1 cellular context compared by ENCODE assay signal in the genomic region with DNA sequence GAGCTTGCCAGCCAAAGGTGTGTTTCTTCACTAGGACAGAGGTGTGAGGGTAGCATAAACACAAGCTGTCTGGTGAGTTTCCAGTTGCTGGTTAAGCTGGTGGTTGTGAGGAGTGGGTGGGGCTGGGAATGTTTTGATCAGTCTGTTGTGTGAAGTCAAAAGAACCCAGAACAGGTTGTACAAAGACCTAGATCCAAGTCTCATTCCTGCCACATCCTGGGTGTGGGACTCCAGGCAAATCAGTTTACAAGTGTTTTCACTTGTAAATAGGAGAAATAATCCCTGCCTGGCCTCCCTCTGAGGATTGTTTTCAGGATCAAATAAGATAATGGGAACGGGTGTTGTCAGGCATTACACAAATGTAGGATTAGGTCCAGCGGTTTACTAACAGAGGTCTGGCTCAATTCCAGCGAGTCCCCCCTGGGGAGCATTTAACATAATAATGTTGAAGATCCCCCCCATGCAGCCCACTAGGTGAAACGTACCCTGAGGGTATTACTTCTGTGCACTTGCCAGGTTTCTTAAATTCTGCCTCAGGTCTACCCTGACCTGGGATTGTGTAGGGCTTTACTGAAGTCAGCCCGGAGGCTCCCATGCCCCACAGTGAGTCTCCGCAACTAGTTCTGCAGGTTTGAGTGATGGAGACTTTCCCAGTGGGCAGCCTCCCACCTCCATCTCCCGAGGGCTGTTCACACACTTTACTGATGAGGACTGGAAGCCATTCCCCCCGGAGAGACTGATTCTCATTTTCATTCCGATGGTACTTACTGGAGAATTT.
TF ChIP-seq lines count a peak whose summit lies in the region.

No MANE protein-coding gene starts in this region.

TF ChIP-seq in H1, 55 proteins besides CTCF, POLR2A, EP300 and RAD21:
- no peak for TF ChIP-seq MAFK (IDR thresholded peaks at IDR 0.05; ENCODE audit: low read depth, low read length)
- no peak for TF ChIP-seq CHD2 (IDR thresholded peaks at IDR 0.05; ENCODE audit: low read length)
- TF ChIP-seq RBBP5 (IDR thresholded peaks at IDR 0.05; ENCODE audit: borderline replicate concordance, low read depth, low read length) = no peak
- no peak for TF ChIP-seq CBX5 (IDR thresholded peaks at IDR 0.05; ENCODE audit: low read depth, low read length)
- no peak for TF ChIP-seq HDAC6 (IDR thresholded peaks at IDR 0.05; ENCODE audit: low read depth, low read length)
- peak; percentile 74 to 92; a peak in 2 of 4 replicates for TF ChIP-seq HDAC2 (IDR thresholded peaks at IDR 0.05; ENCODE audit: borderline replicate concordance in 1 of 2, low read depth in 2 of 2, low read length in 2 of 2)
- no peak for TF ChIP-seq CBX8 (IDR thresholded peaks at IDR 0.05; ENCODE audit: borderline replicate concordance, low read depth, low read length)
- no peak; the same call in 1 of the 2 replicates for TF ChIP-seq POLR2AphosphoS5 (IDR thresholded peaks at IDR 0.05; ENCODE audit: low read depth, low read length)
- TF ChIP-seq BRCA1 (IDR thresholded peaks at IDR 0.05; ENCODE audit: low read depth, low read length) = no peak
- TF ChIP-seq POU5F1 (IDR thresholded peaks at IDR 0.05; ENCODE audit: low read depth, low read length) = peak; percentile 37; the same call in 1 of the 2 replicates
- TF ChIP-seq CREB1 (IDR thresholded peaks at IDR 0.05) = peak; percentile 28; the same call in 1 of the 2 replicates
- 0 out of 2 replicates have a peak, but pooled peaks have one; percentile 44 for TF ChIP-seq TAF1 (IDR thresholded peaks at IDR 0.05; ENCODE audit: low read depth, low read length)
- TF ChIP-seq YY1 (IDR thresholded peaks at IDR 0.05; ENCODE audit: low read depth, low read length) = peak; percentile 64; the same call in 1 of the 2 replicates
- no peak for TF ChIP-seq CEBPB (IDR thresholded peaks at IDR 0.05; ENCODE audit: low read depth, low read length)
- TF ChIP-seq SIRT6 (IDR thresholded peaks at IDR 0.05; ENCODE audit: low read length) = no peak
- TF ChIP-seq GTF2F1 (IDR thresholded peaks at IDR 0.05; ENCODE audit: borderline replicate concordance, low read depth, low read length) = no peak
- peak; percentile 61 for TF ChIP-seq SP4 (IDR thresholded peaks at IDR 0.05; ENCODE audit: low read length)
- peak in 1 of 2 experiments; percentile 58; a peak in 1 of 4 replicates for TF ChIP-seq SIN3A (conservative IDR thresholded peaks at IDR 0.05 in 1 of 2, IDR thresholded peaks at IDR 0.05 in 1 of 2; ENCODE audit: low read depth in 1 of 2, low read length in 2 of 2)
- TF ChIP-seq EZH2 (IDR thresholded peaks at IDR 0.05; ENCODE audit: low read depth, low read length, severe bottlenecking) = no peak
- no peak for TF ChIP-seq ZNF274 (IDR thresholded peaks at IDR 0.05; ENCODE audit: borderline replicate concordance, extremely low read depth, low read length)
- TF ChIP-seq RNF2 (IDR thresholded peaks at IDR 0.05; ENCODE audit: borderline replicate concordance, low read depth, low read length, missing control alignments, poor library complexity, severe bottlenecking) = no peak
- no peak for TF ChIP-seq PHF8 (conservative IDR thresholded peaks at IDR 0.05; ENCODE audit: low read depth, low read length)
- TF ChIP-seq, protein P1, sequence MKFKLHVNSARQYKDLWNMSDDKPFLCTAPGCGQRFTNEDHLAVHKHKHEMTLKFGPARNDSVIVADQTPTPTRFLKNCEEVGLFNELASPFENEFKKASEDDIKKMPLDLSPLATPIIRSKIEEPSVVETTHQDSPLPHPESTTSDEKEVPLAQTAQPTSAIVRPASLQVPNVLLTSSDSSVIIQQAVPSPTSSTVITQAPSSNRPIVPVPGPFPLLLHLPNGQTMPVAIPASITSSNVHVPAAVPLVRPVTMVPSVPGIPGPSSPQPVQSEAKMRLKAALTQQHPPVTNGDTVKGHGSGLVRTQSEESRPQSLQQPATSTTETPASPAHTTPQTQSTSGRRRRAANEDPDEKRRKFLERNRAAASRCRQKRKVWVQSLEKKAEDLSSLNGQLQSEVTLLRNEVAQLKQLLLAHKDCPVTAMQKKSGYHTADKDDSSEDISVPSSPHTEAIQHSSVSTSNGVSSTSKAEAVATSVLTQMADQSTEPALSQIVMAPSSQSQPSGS (IDR thresholded peaks at IDR 0.05; ENCODE audit: low read length) = peak; percentile 64; the same call in 1 of the 2 replicates
- TF ChIP-seq, protein P2, sequence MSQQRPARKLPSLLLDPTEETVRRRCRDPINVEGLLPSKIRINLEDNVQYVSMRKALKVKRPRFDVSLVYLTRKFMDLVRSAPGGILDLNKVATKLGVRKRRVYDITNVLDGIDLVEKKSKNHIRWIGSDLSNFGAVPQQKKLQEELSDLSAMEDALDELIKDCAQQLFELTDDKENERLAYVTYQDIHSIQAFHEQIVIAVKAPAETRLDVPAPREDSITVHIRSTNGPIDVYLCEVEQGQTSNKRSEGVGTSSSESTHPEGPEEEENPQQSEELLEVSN (IDR thresholded peaks at IDR 0.05) = no peak
- TF ChIP-seq KDM5A (IDR thresholded peaks at IDR 0.05; ENCODE audit: low read length) = no peak
- TF ChIP-seq RFX5 (IDR thresholded peaks at IDR 0.05; ENCODE audit: borderline replicate concordance, low read depth, low read length) = no peak
- no peak for TF ChIP-seq FOSL1 (IDR thresholded peaks at IDR 0.05; ENCODE audit: insufficient read depth, low read depth, low read length)
- TF ChIP-seq KDM1A (IDR thresholded peaks at IDR 0.05; ENCODE audit: borderline replicate concordance, low read length) = peak; percentile 17; the same call in 1 of the 2 replicates
- no peak for TF ChIP-seq RXRA (IDR thresholded peaks at IDR 0.05; ENCODE audit: insufficient read depth, low read depth, low read length)
- TF ChIP-seq BCL11A (IDR thresholded peaks at IDR 0.05; ENCODE audit: low read depth in 2 of 2, low read length in 2 of 2) = peak in 1 of 2 experiments; percentile 5
- no peak for TF ChIP-seq JUND (IDR thresholded peaks at IDR 0.05; ENCODE audit: low read length)
- no peak for TF ChIP-seq TEAD4 (IDR thresholded peaks at IDR 0.05; ENCODE audit: low read depth, low read length)
- peak; percentile 56 for TF ChIP-seq ASH2L (IDR thresholded peaks at IDR 0.05; ENCODE audit: low read length)
- no peak for TF ChIP-seq SRF (IDR thresholded peaks at IDR 0.05; ENCODE audit: low read depth, low read length)
- TF ChIP-seq TAF7 (optimal IDR thresholded peaks at IDR 0.05; ENCODE audit: borderline replicate concordance, low read depth, low read length) = no peak
- TF ChIP-seq CTBP2 (IDR thresholded peaks at IDR 0.05; ENCODE audit: borderline replicate concordance, insufficient read depth, insufficient read length, low read length) = no peak
- TF ChIP-seq TCF12 (IDR thresholded peaks at IDR 0.05; ENCODE audit: low read depth, low read length) = no peak
- TF ChIP-seq, protein P3, sequence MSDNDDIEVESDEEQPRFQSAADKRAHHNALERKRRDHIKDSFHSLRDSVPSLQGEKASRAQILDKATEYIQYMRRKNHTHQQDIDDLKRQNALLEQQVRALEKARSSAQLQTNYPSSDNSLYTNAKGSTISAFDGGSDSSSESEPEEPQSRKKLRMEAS (IDR thresholded peaks at IDR 0.05) = no peak
- no peak for TF ChIP-seq EGR1 (IDR thresholded peaks at IDR 0.05; ENCODE audit: borderline replicate concordance, low read depth, low read length)
- no peak for TF ChIP-seq SIX5 (IDR thresholded peaks at IDR 0.05; ENCODE audit: low read depth, low read length)
- peak; percentile 79 for TF ChIP-seq NANOG (IDR thresholded peaks at IDR 0.05; ENCODE audit: insufficient read depth, low read depth, low read length, poor library complexity, severe bottlenecking)
- no peak; the same call in 1 of the 2 replicates for TF ChIP-seq BACH1 (IDR thresholded peaks at IDR 0.05; ENCODE audit: low read length)
- TF ChIP-seq CHD7 (IDR thresholded peaks at IDR 0.05; ENCODE audit: insufficient replicate concordance, low read length) = no peak
- no peak for TF ChIP-seq ATF3 (IDR thresholded peaks at IDR 0.05; ENCODE audit: insufficient read depth, low read depth, low read length)
- no peak for TF ChIP-seq GABPA (IDR thresholded peaks at IDR 0.05; ENCODE audit: borderline replicate concordance, insufficient read depth, low read length)
- TF ChIP-seq SAP30 (IDR thresholded peaks at IDR 0.05; ENCODE audit: insufficient read depth, insufficient replicate concordance, low read length) = no peak
- 0 out of 2 replicates have a peak, but pooled peaks have one; percentile 38 for TF ChIP-seq TBP (IDR thresholded peaks at IDR 0.05; ENCODE audit: low read depth, low read length)
- TF ChIP-seq SP1 (IDR thresholded peaks at IDR 0.05; ENCODE audit: low read depth, low read length) = 0 out of 2 replicates have a peak, but pooled peaks have one; percentile 22
- TF ChIP-seq NRF1 (IDR thresholded peaks at IDR 0.05; ENCODE audit: low read depth, low read length) = no peak
- TF ChIP-seq JUN (IDR thresholded peaks at IDR 0.05; ENCODE audit: low read depth, low read length) = no peak
- TF ChIP-seq KDM4A (IDR thresholded peaks at IDR 0.05; ENCODE audit: low read depth, low read length, severe bottlenecking) = no peak
- TF ChIP-seq USF2 (IDR thresholded peaks at IDR 0.05; ENCODE audit: low read length) = no peak
- TF ChIP-seq SUZ12 (IDR thresholded peaks at IDR 0.05; ENCODE audit: low read length) = no peak
- no peak for TF ChIP-seq SP2 (IDR thresholded peaks at IDR 0.05; ENCODE audit: low read length)
- no peak for TF ChIP-seq CHD1 (IDR thresholded peaks at IDR 0.05; ENCODE audit: low read depth, low read length)
